Comparison of ENCODE assay signal across 19 cellular contexts in the genomic region with DNA sequence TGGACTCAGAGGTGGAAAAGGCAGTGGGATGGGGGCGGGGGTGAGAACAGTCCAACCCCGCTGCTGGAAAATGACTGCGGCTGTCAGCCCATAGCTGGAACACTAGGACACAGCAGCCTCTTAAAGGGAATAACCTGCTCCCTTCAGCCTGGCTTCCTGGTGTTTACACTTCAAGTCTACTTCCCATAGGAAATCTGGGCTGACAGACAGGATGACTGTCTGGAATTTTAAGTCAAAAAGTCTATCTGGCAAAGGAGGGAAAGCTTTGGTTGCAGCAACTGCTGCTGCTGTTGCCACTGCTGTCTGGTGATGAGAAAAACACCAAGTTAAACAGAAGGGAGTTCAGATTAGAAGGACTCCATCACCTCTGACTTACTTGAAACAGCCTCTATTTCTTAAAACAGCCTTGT. TPM values are rescaled to one million over a fixed set of nuclear protein-coding genes. Genes with fewer than 3 reads are reported as not detected.
A peak's percentile ranks its signal among the peaks of the same experiment; 100 is the strongest.
DNase-seq lines count a peak whose midpoint lies in the region; FAIRE-seq and TF ChIP-seq lines count a peak whose summit lies in the region.
"Had no signal": no experiment of that assay in that cellular context is flagged by ENCODE, and none has a peak within 500 bp of the region (broad histone marks: within the 10 kb centered on the region; RNA-seq: fewer than 3 reads in every experiment).

No MANE protein-coding gene starts in this region.

- H3K79me2 ChIP-seq in astrocyte (ENCODE audit: insufficient read depth, low read length) = peaks cover 6% of the 10 kb centered on the region

- H3K4me1 Mint-ChIP-seq in astrocyte (ENCODE audit: low read depth, unreplicated experiment) = peaks cover 56% of the 10 kb centered on the region
- peaks cover 19% of the 10 kb centered on the region for H3K4me1 Mint-ChIP-seq in nephron progenitor cell
- H3K4me1 Mint-ChIP-seq: CD8-positive, alpha-beta memory T cell had no signal

- H3K4me3 Mint-ChIP-seq in astrocyte (ENCODE audit: unreplicated experiment) = no peak overlapping the region
- H3K4me3 Mint-ChIP-seq in nephron progenitor cell = no peak overlapping the region
- H3K4me3 Mint-ChIP-seq: CD8-positive, alpha-beta memory T cell had no signal

- H3K27ac Mint-ChIP-seq in astrocyte (ENCODE audit: unreplicated experiment) = peak overlapping the region; percentile 9
- peak overlapping the region; percentile 29 for H3K27ac Mint-ChIP-seq in nephron progenitor cell
- H3K27ac Mint-ChIP-seq: CD8-positive, alpha-beta memory T cell had no signal

- intact Hi-C loops in left ventricle myocardium inferior (cut with micrococcal nuclease) = no loop called here

- H3K4me1 ChIP-seq in astrocyte (ENCODE audit: insufficient read depth, low read length) (peaks cover 2% of the 10 kb centered on the region), left ventricle myocardium inferior (peaks cover 13% of the 10 kb centered on the region)
- H3K4me1 ChIP-seq: BE2C had no signal

- no peak overlapping the region for H3K4me3 ChIP-seq in astrocyte (ENCODE audit: insufficient read depth, low read depth, low read length)
- H3K4me3 ChIP-seq in left ventricle myocardium inferior = no peak overlapping the region
- H3K4me3 ChIP-seq: SJCRH30 had no signal

- H3K36me3 ChIP-seq in astrocyte (ENCODE audit: insufficient read depth, low read length) (no peaks in the 10 kb centered on the region), left ventricle myocardium inferior (no peaks in the 10 kb centered on the region)

- H3K9me3 Mint-ChIP-seq in astrocyte (ENCODE audit: unreplicated experiment) (no peaks in the 10 kb centered on the region), nephron progenitor cell (peaks cover 2% of the 10 kb centered on the region)

- no peak for FAIRE-seq in astrocyte (lab: Jason Lieb, UNC)
- FAIRE-seq: H1, RCC 7860 had no signal

- DNase-seq in NCI-H69 (lab: John Stamatoyannopoulos, UW) = peak; percentile 12
- DNase-seq in astrocyte (ENCODE audit: low read depth) = no peak
- DNase-seq in left ventricle myocardium inferior = no peak
- DNase-seq in nephron progenitor cell = no peak
- DNase-seq in cerebellar cortex (ENCODE audit: low spot score) = no peak
- no peak for DNase-seq in HPDE6-E6E7 (ENCODE audit: extremely low spot score)
- DNase-seq in EL = no peak
- DNase-seq: ACHN; BE2C; CD8-positive, alpha-beta memory T cell; NCI-H1092; NCI-H1694; NCI-H2107; NCI-H446; NCI-H748 treated with DMSO at 0.1 percent for 48 hours; SJCRH30 had no signal

- H3K4me2 ChIP-seq in astrocyte (ENCODE audit: low read length) = no peak overlapping the region
- H3K4me2 ChIP-seq: KMS-11 had no signal

- TF ChIP-seq CTCF in astrocyte (IDR thresholded peaks at IDR 0.05; ENCODE audit: insufficient read depth, low read depth, low read length) (no peak), left ventricle myocardium inferior (IDR thresholded peaks at IDR 0.05; ENCODE audit: borderline replicate concordance) (no peak), nephron progenitor cell (IDR thresholded peaks at IDR 0.05) (no peak)

- H3K27ac ChIP-seq in astrocyte (ENCODE audit: low read depth, low read length) = no peak overlapping the region
- H3K27ac ChIP-seq in left ventricle myocardium inferior (replicated peaks) = peak overlapping the region; percentile 16
- H3K27ac ChIP-seq: KMS-11, SJCRH30 had no signal

- peaks cover 13% of the 10 kb centered on the region for H4K20me1 ChIP-seq in astrocyte (ENCODE audit: insufficient read depth, low read length)

- H3K27me3 ChIP-seq in astrocyte (ENCODE audit: insufficient read depth, low read length) (no peaks in the 10 kb centered on the region), left ventricle myocardium inferior (ENCODE audit: low read depth) (no peaks in the 10 kb centered on the region)
- H3K27me3 ChIP-seq: BE2C, SJCRH30 had no signal

- H2AFZ ChIP-seq in astrocyte (ENCODE audit: low read depth, low read length) = no peak overlapping the region

- H3K36me3 Mint-ChIP-seq in astrocyte (ENCODE audit: low read depth, unreplicated experiment) (peaks cover 31% of the 10 kb centered on the region), nephron progenitor cell (ENCODE audit: low read depth) (peaks cover 45% of the 10 kb centered on the region)
- H3K36me3 Mint-ChIP-seq: CD8-positive, alpha-beta memory T cell had no signal

- H3K9ac ChIP-seq in astrocyte (ENCODE audit: low read length) = no peak overlapping the region
- H3K9ac ChIP-seq: KMS-11 had no signal

- H3K9me3 ChIP-seq in astrocyte (ENCODE audit: insufficient read depth, low read depth, low read length) (no peaks in the 10 kb centered on the region), left ventricle myocardium inferior (replicated peaks) (no peaks in the 10 kb centered on the region)
- H3K9me3 ChIP-seq: SJCRH30 had no signal

- no peaks in the 10 kb centered on the region for H3K27me3 Mint-ChIP-seq in astrocyte (ENCODE audit: low read depth, unreplicated experiment)
- H3K27me3 Mint-ChIP-seq in nephron progenitor cell (ENCODE audit: low read depth, poor library complexity) = no peaks in the 10 kb centered on the region

RNA-seq across cellular contexts. Expression of gene TNFRSF21, which starts 44.9 kb away (rescaled TPM):
- total RNA-seq in astrocyte = 214 and 244 TPM in 2 replicates
- total RNA-seq in left ventricle myocardium inferior = 6.3 TPM

Comparison
In these comparisons a context has a peak if more than half of its experiments do, and no peak if none do; other contexts are left out.
1. RNA of gene TNFRSF21, which starts 44.9 kb away (total RNA-seq): 214 to 244 TPM in astrocyte; 6.3 TPM in left ventricle myocardium inferior (single experiment); every median in the first group is over 10 times any median in the second.